ENCODE assay signal across 27 cellular contexts in the genomic region with DNA sequence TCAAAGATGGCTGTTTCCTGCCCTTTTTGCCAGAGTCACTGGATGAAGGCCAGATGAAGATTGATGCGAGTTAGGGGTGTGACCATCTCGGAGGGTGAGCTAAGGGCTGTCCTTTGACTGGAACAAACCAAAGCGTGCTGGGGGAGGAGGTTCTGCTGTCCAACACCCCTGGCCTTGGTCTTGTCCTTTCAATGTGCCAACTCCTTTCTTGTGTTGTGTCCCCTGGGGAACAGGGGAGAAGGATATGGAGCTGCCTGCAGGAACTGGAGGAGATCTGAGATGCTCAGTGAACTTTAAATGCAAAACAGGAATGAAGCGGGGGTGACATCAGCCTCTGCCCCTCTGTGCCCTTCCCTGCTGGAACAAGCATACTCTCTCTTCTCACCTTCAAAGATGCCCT.
"Had no signal": no experiment of that assay in that cellular context is flagged by ENCODE, and none has a peak within 500 bp of the region (broad histone marks: within the 10 kb centered on the region; RNA-seq: fewer than 3 reads in every experiment).

No MANE protein-coding gene starts in this region.

- H3K27ac ChIP-seq: adrenal gland, Peyer's patch, RWPE1, SJCRH30 had no signal

- H3K9me3 Mint-ChIP-seq: activated naive CD8-positive, alpha-beta T cell treated with anti-CD3 and anti-CD28 coated beads, Interleukin-2, amount 10 ng/mL, durations not matched to agents 7 days and 5 days; T-helper 2 cell treated with Interferon-gamma antibody and Interleukin-4, amounts not matched to agents 5 μg/mL and 100 μg/mL, for 36 hours had no signal

- H3K4me3 Mint-ChIP-seq: activated CD8-positive, alpha-beta T cell treated with anti-CD3 and anti-CD28 coated beads, Interleukin-2, amount 10 ng/mL, durations not matched to agents 7 days and 5 days; activated naive CD8-positive, alpha-beta T cell treated with anti-CD3 and anti-CD28 coated beads, Interleukin-2, amount 10 ng/mL, durations not matched to agents 7 days and 5 days; T-helper 2 cell treated with Interferon-gamma antibody and Interleukin-4, amounts not matched to agents 5 μg/mL and 100 μg/mL, for 36 hours; WTC11 had no signal

- H3K27me3 ChIP-seq: adrenal gland, Peyer's patch, SJCRH30 had no signal

- H3K36me3 ChIP-seq: adrenal gland, Peyer's patch, SJCRH30 had no signal

- H3K4me1 ChIP-seq: adrenal gland, Peyer's patch had no signal

- DNase-seq: activated CD4-positive, alpha-beta T cell treated with anti-CD3 and anti-CD28 coated beads for 48 hours; activated CD4-positive, alpha-beta T cell treated with anti-CD3 and anti-CD28 coated beads, Interleukin-2, amount 50 U/mL, for 4 hours; activated CD4-positive, CD25-positive, alpha-beta regulatory T cell treated with anti-CD3 and anti-CD28 coated beads, Interleukin-2, amount 50 U/mL, for 72 hours; activated CD8-positive, alpha-beta memory T cell treated with anti-CD3 and anti-CD28 coated beads, Interleukin-2, amount 50 U/mL, for 48 hours; activated CD8-positive, alpha-beta T cell treated with anti-CD3 and anti-CD28 coated beads, Interleukin-2, amount 10 ng/mL, durations not matched to agents 7 days and 5 days; activated naive CD4-positive, alpha-beta T cell treated with anti-CD3 and anti-CD28 coated beads, Interleukin-2, amount 50 U/mL, for 16 hours; activated naive CD8-positive, alpha-beta T cell treated with anti-CD3 and anti-CD28 coated beads, Interleukin-2, amount 10 ng/mL, durations not matched to agents 7 days and 5 days; activated T-cell treated with anti-CD3 and anti-CD28 coated beads, Interleukin-2, amount 50 U/mL, for 1 hour; anterior cingulate cortex; Kasumi-1; KBM-7; NCI-H1105 treated with DMSO at 0.1 percent for 48 hours; NCI-H1694; NCI-H2029; NCI-H2107; NCI-H2171 treated with DMSO at 0.1 percent for 48 hours; NCI-H226; NCI-H510A; NCI-H526 treated with DMSO at 0.1 percent for 48 hours; Peyer's patch; Right ventricle myocardium superior; SJCRH30; SW 1271 had no signal

- H3K27me3 Mint-ChIP-seq: activated naive CD8-positive, alpha-beta T cell treated with anti-CD3 and anti-CD28 coated beads, Interleukin-2, amount 10 ng/mL, durations not matched to agents 7 days and 5 days had no signal

- H3K27ac Mint-ChIP-seq: activated CD8-positive, alpha-beta T cell treated with anti-CD3 and anti-CD28 coated beads, Interleukin-2, amount 10 ng/mL, durations not matched to agents 7 days and 5 days; activated naive CD8-positive, alpha-beta T cell treated with anti-CD3 and anti-CD28 coated beads, Interleukin-2, amount 10 ng/mL, durations not matched to agents 7 days and 5 days; T-helper 2 cell treated with Interferon-gamma antibody and Interleukin-4, amounts not matched to agents 5 μg/mL and 100 μg/mL, for 36 hours; WTC11 had no signal

- H3K4me1 Mint-ChIP-seq: activated naive CD8-positive, alpha-beta T cell treated with anti-CD3 and anti-CD28 coated beads, Interleukin-2, amount 10 ng/mL, durations not matched to agents 7 days and 5 days had no signal

- H3K9me3 ChIP-seq: adrenal gland, Peyer's patch, SJCRH30 had no signal

- H3K4me3 ChIP-seq: adrenal gland, Peyer's patch, SJCRH30 had no signal

- H3K36me3 Mint-ChIP-seq: activated naive CD8-positive, alpha-beta T cell treated with anti-CD3 and anti-CD28 coated beads, Interleukin-2, amount 10 ng/mL, durations not matched to agents 7 days and 5 days; WTC11 had no signal
